4 cellular contexts compared by ENCODE assay signal in the genomic region with DNA sequence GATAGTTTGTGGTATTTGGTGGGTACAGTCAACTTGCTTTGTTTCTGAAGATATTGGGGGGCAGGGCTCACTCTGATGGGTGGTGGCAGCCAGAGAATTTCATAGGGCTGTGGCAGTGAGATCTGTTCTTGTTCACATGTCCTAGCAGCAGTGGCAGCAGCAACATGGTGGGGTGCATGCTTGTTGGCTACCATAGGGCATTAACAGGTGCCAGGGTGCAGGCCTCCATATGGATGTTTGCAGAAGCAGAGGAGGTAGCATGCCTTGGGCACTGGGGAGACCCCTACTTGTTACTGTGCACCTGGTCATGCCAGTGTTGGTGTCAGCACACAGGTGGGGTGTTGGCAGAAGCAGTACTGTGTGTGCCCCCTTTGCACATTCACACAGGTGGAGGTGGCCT. TPM values are rescaled to one million over a fixed set of nuclear protein-coding genes. Genes with fewer than 3 reads are reported as not detected.
"Had no signal": no experiment of that assay in that cellular context is flagged by ENCODE, and none has a peak within 500 bp of the region (broad histone marks: within the 10 kb centered on the region; RNA-seq: fewer than 3 reads in every experiment).

No MANE protein-coding gene starts in this region.

- H3K4me3 ChIP-seq: GM12878 had no signal

- ATAC-seq: GM12878 had no signal

- DNase-seq: GDM1, GF-D8 had no signal

RNA-seq across cellular contexts. Expression of a gene that starts 38.0 kb away (rescaled TPM):
- total RNA-seq: G401, GM12878 had no signal
